ENCODE assay signal across 9 cellular contexts in genomic region chr9:137607141-137607857, GRCh38. TPM values are rescaled to one million over a fixed set of nuclear protein-coding genes. Genes with fewer than 3 reads are reported as not detected.
A peak's percentile ranks its signal among the peaks of the same experiment; 100 is the strongest.
DNase-seq lines count a peak whose midpoint lies in the region; ATAC-seq, FAIRE-seq and TF ChIP-seq lines count a peak whose summit lies in the region.
"Had no signal": no experiment of that assay in that cellular context is flagged by ENCODE, and none has a peak within 500 bp of the region (broad histone marks: within the 10 kb centered on the region; RNA-seq: fewer than 3 reads in every experiment).

No MANE protein-coding gene starts in this region.

- TF ChIP-seq POLR2A in heart left ventricle (IDR thresholded peaks at IDR 0.05): no peak

- H3K4me3 Mint-ChIP-seq in T-helper 17 cell: peak overlapping the region; percentile 90

- FAIRE-seq in small intestine (lab: Jason Lieb, UNC): no peak

- H3K4me1 Mint-ChIP-seq in T-helper 17 cell: peaks cover 28% of the 10 kb centered on the region

- WGBS in heart left ventricle, 4 donors: 23 to 35% (median 27%) methylated on average over 11 to 17 of the region's 17 CpGs
- WGBS in small intestine, 3 donors: 23 to 47% (median 37%) methylated on average over 17 of the region's 17 CpGs

- H3K36me3 ChIP-seq in heart left ventricle (no peaks in the 10 kb centered on the region), small intestine (ENCODE audit: control insufficient read depth in 2 of 2, insufficient read depth in 2 of 2, low read length in 2 of 2) (no peaks in the 10 kb centered on the region)
- H3K36me3 ChIP-seq: BE2C had no signal

- DNase-seq in NCI-H82 (lab: John Stamatoyannopoulos, UW) (peak; percentile 17), NCI-H82 treated with DMSO at 0.1 percent for 48 hours (lab: John Stamatoyannopoulos, UW; ENCODE audit: unreplicated experiment) (no peak), T-helper 17 cell (no peak), heart left ventricle (peak in 3 of 5 donors; percentile 46 to 63 (median 62)), small intestine (peak; percentile 38), NCI-H1092 treated with DMSO at 0.1 percent for 48 hours (lab: John Stamatoyannopoulos, UW) (no peak), HUDEP-2 (lab: John Stamatoyannopoulos, UW; ENCODE audit: unreplicated experiment in 76 of 76) (no peak)
- DNase-seq: BE2C had no signal

- H3K27me3 ChIP-seq in heart left ventricle (no peaks in the 10 kb centered on the region), small intestine (ENCODE audit: control insufficient read depth in 2 of 2, insufficient read depth in 2 of 2, low read length in 2 of 2) (no peaks in the 10 kb centered on the region)

- H3K9me3 ChIP-seq in T-helper 17 cell (ENCODE audit: control insufficient read depth, low read length, poor library complexity, severe bottlenecking) (no peaks in the 10 kb centered on the region), heart left ventricle (no peaks in the 10 kb centered on the region), small intestine (ENCODE audit: control insufficient read depth, low read depth) (no peaks in the 10 kb centered on the region)
- H3K9me3 ChIP-seq: BE2C had no signal

- H3K27ac Mint-ChIP-seq in T-helper 17 cell: peak overlapping the region; percentile 56

- H3K27ac ChIP-seq in heart left ventricle (peak overlapping the region in 8 of 12 donors; percentile 8 to 94 (median 82)), small intestine (ENCODE audit: low read depth in 1 of 2, low read length in 1 of 2) (peak overlapping the region in 1 of 2 donors; percentile 97)

- peaks cover 7 to 63% (median 35%) of the 10 kb centered on the region in 12 donors for H3K4me1 ChIP-seq in heart left ventricle
- peaks cover 3 to 5% of the 10 kb centered on the region in 2 donors for H3K4me1 ChIP-seq in small intestine (ENCODE audit: control insufficient read depth in 2 of 2, insufficient read depth in 1 of 2, low read depth in 1 of 2, low read length in 1 of 2)
- H3K4me1 ChIP-seq: BE2C had no signal

- intact Hi-C loops in heart left ventricle (cut with DNase I): no loop called here

- H3K4me3 ChIP-seq in heart left ventricle (peak overlapping the region in 10 of 12 donors; percentile 61 to 91 (median 80)), small intestine (ENCODE audit: low read depth in 1 of 2, low read length in 2 of 2) (peak overlapping the region; percentile 79 to 92)

- no peaks in the 10 kb centered on the region for H3K36me3 Mint-ChIP-seq in T-helper 17 cell (ENCODE audit: low read depth)

- no peak for TF ChIP-seq CTCF in heart left ventricle (IDR thresholded peaks at IDR 0.05)

- no peaks in the 10 kb centered on the region for H3K27me3 Mint-ChIP-seq in T-helper 17 cell

- ATAC-seq in T-helper 17 cell (no peak), heart left ventricle (peak in 3 of 4 donors; percentile 4 to 35 (median 5)), GM18519 (IDR thresholded peaks at IDR 0.05; ENCODE audit: low FRiP score, unreplicated experiment) (no peak)

RNA-seq across cellular contexts. Expression of gene ARRDC1, which starts 1.8 kb away (rescaled TPM):
- total RNA-seq in T-helper 17 cell (10 to 100 TPM; 54.8 to 83.8 TPM), heart left ventricle (10 to 100 TPM; 14.1 to 43.6 (median 20.7) TPM)
- polyA plus RNA-seq in heart left ventricle (10 to 100 TPM; 23.2 to 42.6 TPM), small intestine (100 to 1,000 TPM in 2 of 3 donors, 10 to 100 TPM in 1; 68.1 to 236 (median 179) TPM)

RNA-seq across cellular contexts. Expression of gene EHMT1, which starts 11.5 kb away (rescaled TPM):
- total RNA-seq in T-helper 17 cell (100 to 1,000 TPM; 106 to 108 TPM), heart left ventricle (10 to 100 TPM; 27.8 to 55.9 (median 32.0) TPM)
- polyA plus RNA-seq in heart left ventricle (10 to 100 TPM; 24.5 to 27.1 TPM), small intestine (10 to 100 TPM; 37.0 to 53.9 (median 41.1) TPM)

RNA-seq across cellular contexts. Expression of gene ZMYND19, which starts 17.0 kb away (rescaled TPM):
- total RNA-seq in T-helper 17 cell (10 to 100 TPM; 12.1 to 18.2 TPM), heart left ventricle (10 to 100 TPM in 4 of 9 donors, 1 to 10 TPM in 5; 6.8 to 19.9 (median 9.4) TPM)
- polyA plus RNA-seq in heart left ventricle (10 to 100 TPM; 12.0 to 20.5 TPM), small intestine (10 to 100 TPM; 14.1 to 17.7 (median 16.4) TPM)

RNA-seq across cellular contexts. Expression of gene DPH7, which starts 28.6 kb away (rescaled TPM):
- total RNA-seq in T-helper 17 cell (10 to 100 TPM; 46.1 to 52.0 TPM), heart left ventricle (10 to 100 TPM; 12.6 to 22.0 (median 16.7) TPM)
- polyA plus RNA-seq in heart left ventricle (10 to 100 TPM; 13.1 to 23.7 TPM), small intestine (10 to 100 TPM; 22.5 to 36.7 (median 32.2) TPM)

RNA-seq across cellular contexts. Expression of gene MRPL41, which starts 55.6 kb away (rescaled TPM):
- total RNA-seq in T-helper 17 cell: 10 to 100 TPM; 52.6 to 78.8 TPM
- 100 to 1,000 TPM; 118 to 389 (median 196) TPM for total RNA-seq in heart left ventricle
- 100 to 1,000 TPM; 160 to 847 TPM for polyA plus RNA-seq in heart left ventricle
- 100 to 1,000 TPM in 2 of 3 donors, 10 to 100 TPM in 1; 58.3 to 166 (median 159) TPM for polyA plus RNA-seq in small intestine

Comparison
In these comparisons a context has a peak if more than half of its experiments do, and no peak if none do; other contexts are left out.
1. DNase-seq: peak in NCI-H82 (single experiment), heart left ventricle (3 of 5) and small intestine (single experiment); none in NCI-H82 treated with DMSO at 0.1 percent for 48 hours (single experiment), T-helper 17 cell (0 of 3), NCI-H1092 treated with DMSO at 0.1 percent for 48 hours (single experiment) and HUDEP-2 (0 of 76).
2. ATAC-seq: peak in heart left ventricle (3 of 4); none in T-helper 17 cell (single experiment) and GM18519 (single experiment).